In the genomic region with DNA sequence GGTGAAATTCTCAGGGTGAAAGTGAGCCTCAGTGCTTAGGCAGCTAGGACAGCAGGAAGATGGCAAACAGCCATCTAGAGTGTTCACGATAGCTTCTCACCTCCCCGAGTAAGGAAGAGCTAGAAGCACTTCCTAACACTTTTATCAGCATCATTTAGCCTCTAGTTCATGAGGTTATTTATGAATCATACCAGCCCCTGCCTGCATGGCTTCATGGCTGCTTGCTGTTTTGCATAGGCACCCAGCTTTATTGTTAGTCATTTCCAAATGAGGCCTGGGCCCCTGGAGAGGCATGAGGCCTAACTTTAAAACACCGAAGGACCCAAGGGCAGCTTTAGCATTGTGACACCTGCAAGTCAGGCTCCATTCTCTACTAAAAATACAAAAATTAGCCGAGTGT, we compare ENCODE assay signal across 2 cellular contexts.
TF ChIP-seq lines count a peak whose summit lies in the region.

No MANE protein-coding gene starts in this region.

TF ChIP-seq in SK-N-SH, 30 proteins besides CTCF, POLR2A, EP300 and RAD21 (continued from another document):
- TF ChIP-seq TCF12 (IDR thresholded peaks at IDR 0.05) (no peak), SMC3 (IDR thresholded peaks at IDR 0.05; ENCODE audit: low read depth, low read length) (no peak), RXRA (IDR thresholded peaks at IDR 0.05; ENCODE audit: borderline replicate concordance, low read depth) (no peak), POLR2AphosphoS5 (IDR thresholded peaks at IDR 0.05; ENCODE audit: low read depth, low read length) (no peak)
- TF ChIP-seq, protein P1, sequence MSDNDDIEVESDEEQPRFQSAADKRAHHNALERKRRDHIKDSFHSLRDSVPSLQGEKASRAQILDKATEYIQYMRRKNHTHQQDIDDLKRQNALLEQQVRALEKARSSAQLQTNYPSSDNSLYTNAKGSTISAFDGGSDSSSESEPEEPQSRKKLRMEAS (IDR thresholded peaks at IDR 0.05; ENCODE audit: low read depth): no peak
- TF ChIP-seq, protein P2, sequence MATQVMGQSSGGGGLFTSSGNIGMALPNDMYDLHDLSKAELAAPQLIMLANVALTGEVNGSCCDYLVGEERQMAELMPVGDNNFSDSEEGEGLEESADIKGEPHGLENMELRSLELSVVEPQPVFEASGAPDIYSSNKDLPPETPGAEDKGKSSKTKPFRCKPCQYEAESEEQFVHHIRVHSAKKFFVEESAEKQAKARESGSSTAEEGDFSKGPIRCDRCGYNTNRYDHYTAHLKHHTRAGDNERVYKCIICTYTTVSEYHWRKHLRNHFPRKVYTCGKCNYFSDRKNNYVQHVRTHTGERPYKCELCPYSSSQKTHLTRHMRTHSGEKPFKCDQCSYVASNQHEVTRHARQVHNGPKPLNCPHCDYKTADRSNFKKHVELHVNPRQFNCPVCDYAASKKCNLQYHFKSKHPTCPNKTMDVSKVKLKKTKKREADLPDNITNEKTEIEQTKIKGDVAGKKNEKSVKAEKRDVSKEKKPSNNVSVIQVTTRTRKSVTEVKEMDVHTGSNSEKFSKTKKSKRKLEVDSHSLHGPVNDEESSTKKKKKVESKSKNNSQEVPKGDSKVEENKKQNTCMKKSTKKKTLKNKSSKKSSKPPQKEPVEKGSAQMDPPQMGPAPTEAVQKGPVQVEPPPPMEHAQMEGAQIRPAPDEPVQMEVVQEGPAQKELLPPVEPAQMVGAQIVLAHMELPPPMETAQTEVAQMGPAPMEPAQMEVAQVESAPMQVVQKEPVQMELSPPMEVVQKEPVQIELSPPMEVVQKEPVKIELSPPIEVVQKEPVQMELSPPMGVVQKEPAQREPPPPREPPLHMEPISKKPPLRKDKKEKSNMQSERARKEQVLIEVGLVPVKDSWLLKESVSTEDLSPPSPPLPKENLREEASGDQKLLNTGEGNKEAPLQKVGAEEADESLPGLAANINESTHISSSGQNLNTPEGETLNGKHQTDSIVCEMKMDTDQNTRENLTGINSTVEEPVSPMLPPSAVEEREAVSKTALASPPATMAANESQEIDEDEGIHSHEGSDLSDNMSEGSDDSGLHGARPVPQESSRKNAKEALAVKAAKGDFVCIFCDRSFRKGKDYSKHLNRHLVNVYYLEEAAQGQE (IDR thresholded peaks at IDR 0.05; ENCODE audit: low read depth, low read length): no peak
- TF ChIP-seq, protein P3, sequence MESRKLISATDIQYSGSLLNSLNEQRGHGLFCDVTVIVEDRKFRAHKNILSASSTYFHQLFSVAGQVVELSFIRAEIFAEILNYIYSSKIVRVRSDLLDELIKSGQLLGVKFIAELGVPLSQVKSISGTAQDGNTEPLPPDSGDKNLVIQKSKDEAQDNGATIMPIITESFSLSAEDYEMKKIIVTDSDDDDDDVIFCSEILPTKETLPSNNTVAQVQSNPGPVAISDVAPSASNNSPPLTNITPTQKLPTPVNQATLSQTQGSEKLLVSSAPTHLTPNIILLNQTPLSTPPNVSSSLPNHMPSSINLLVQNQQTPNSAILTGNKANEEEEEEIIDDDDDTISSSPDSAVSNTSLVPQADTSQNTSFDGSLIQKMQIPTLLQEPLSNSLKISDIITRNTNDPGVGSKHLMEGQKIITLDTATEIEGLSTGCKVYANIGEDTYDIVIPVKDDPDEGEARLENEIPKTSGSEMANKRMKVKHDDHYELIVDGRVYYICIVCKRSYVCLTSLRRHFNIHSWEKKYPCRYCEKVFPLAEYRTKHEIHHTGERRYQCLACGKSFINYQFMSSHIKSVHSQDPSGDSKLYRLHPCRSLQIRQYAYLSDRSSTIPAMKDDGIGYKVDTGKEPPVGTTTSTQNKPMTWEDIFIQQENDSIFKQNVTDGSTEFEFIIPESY (IDR thresholded peaks at IDR 0.05; ENCODE audit: borderline replicate concordance, low read depth): no peak
- TF ChIP-seq, protein P4, sequence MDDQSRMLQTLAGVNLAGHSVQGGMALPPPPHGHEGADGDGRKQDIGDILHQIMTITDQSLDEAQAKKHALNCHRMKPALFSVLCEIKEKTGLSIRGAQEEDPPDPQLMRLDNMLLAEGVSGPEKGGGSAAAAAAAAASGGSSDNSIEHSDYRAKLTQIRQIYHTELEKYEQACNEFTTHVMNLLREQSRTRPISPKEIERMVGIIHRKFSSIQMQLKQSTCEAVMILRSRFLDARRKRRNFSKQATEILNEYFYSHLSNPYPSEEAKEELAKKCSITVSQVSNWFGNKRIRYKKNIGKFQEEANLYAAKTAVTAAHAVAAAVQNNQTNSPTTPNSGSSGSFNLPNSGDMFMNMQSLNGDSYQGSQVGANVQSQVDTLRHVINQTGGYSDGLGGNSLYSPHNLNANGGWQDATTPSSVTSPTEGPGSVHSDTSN (IDR thresholded peaks at IDR 0.05): no peak

TF ChIP-seq in SK-N-SH treated with all-trans-retinoic acid at 6 μM for 48 hours, 23 proteins besides CTCF, POLR2A, EP300 and RAD21 (continued from another document):
- no peak for TF ChIP-seq TOX (CRISPR knock-in tag; IDR thresholded peaks at IDR 0.05; ENCODE audit: borderline replicate concordance)
- TF ChIP-seq, protein P5, sequence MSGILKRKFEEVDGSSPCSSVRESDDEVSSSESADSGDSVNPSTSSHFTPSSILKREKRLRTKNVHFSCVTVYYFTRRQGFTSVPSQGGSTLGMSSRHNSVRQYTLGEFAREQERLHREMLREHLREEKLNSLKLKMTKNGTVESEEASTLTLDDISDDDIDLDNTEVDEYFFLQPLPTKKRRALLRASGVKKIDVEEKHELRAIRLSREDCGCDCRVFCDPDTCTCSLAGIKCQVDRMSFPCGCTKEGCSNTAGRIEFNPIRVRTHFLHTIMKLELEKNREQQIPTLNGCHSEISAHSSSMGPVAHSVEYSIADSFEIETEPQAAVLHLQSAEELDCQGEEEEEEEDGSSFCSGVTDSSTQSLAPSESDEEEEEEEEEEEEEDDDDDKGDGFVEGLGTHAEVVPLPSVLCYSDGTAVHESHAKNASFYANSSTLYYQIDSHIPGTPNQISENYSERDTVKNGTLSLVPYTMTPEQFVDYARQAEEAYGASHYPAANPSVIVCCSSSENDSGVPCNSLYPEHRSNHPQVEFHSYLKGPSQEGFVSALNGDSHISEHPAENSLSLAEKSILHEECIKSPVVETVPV (CRISPR knock-in tag; IDR thresholded peaks at IDR 0.05): no peak
- no peak for TF ChIP-seq PPARA (CRISPR knock-in tag; IDR thresholded peaks at IDR 0.05; ENCODE audit: borderline replicate concordance)
- TF ChIP-seq, protein P6, sequence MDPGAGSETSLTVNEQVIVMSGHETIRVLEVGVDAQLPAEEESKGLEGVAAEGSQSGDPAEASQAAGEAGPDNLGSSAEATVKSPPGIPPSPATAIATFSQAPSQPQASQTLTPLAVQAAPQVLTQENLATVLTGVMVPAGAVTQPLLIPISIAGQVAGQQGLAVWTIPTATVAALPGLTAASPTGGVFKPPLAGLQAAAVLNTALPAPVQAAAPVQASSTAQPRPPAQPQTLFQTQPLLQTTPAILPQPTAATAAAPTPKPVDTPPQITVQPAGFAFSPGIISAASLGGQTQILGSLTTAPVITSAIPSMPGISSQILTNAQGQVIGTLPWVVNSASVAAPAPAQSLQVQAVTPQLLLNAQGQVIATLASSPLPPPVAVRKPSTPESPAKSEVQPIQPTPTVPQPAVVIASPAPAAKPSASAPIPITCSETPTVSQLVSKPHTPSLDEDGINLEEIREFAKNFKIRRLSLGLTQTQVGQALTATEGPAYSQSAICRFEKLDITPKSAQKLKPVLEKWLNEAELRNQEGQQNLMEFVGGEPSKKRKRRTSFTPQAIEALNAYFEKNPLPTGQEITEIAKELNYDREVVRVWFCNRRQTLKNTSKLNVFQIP (CRISPR knock-in tag; IDR thresholded peaks at IDR 0.05; ENCODE audit: borderline replicate concordance, low read depth): no peak
- no peak for TF ChIP-seq ZNF70 (CRISPR knock-in tag; IDR thresholded peaks at IDR 0.05)
- TF ChIP-seq ZNF8 (CRISPR knock-in tag; IDR thresholded peaks at IDR 0.05): no peak
- no peak for TF ChIP-seq OSR1 (CRISPR knock-in tag; IDR thresholded peaks at IDR 0.05)
- TF ChIP-seq ISL1 (CRISPR knock-in tag; IDR thresholded peaks at IDR 0.05): no peak
- no peak for TF ChIP-seq BACH2 (CRISPR knock-in tag; IDR thresholded peaks at IDR 0.05; ENCODE audit: borderline replicate concordance)
